ENCODE assay signal across 19 cellular contexts in genomic region chr5:106288977-106289376, GRCh38.
"Had no signal": no experiment of that assay in that cellular context is flagged by ENCODE, and none has a peak within 500 bp of the region (broad histone marks: within the 10 kb centered on the region; RNA-seq: fewer than 3 reads in every experiment).

No MANE protein-coding gene starts in this region.

- ATAC-seq: activated CD8-positive, alpha-beta T cell treated with anti-CD3 and anti-CD28 coated beads for 36 hours; activated T-helper 17 cell treated with anti-CD3 and anti-CD28 coated beads, Interleukin-2, amount 50 U/mL, for 72 hours; body of pancreas; left lung had no signal

- H3K27me3 ChIP-seq: body of pancreas, colonic mucosa, left lung, sigmoid colon, spleen, thyroid gland had no signal

- H3K27me3 Mint-ChIP-seq: activated CD8-positive, alpha-beta T cell treated with anti-CD3 and anti-CD28 coated beads for 36 hours; activated naive CD8-positive, alpha-beta T cell treated with anti-CD3 and anti-CD28 coated beads for 36 hours; activated T-helper 17 cell treated with anti-CD3 and anti-CD28 coated beads, Interleukin-2, amount 50 U/mL, for 72 hours had no signal

- DNase-seq: activated CD4-positive, alpha-beta T cell treated with anti-CD3 and anti-CD28 coated beads for 48 hours; activated CD4-positive, CD25-positive, alpha-beta regulatory T cell; activated CD8-positive, alpha-beta T cell treated with anti-CD3 and anti-CD28 coated beads for 36 hours; activated naive CD4-positive, alpha-beta T cell; activated naive CD8-positive, alpha-beta T cell treated with anti-CD3 and anti-CD28 coated beads for 36 hours; activated T-cell treated with anti-CD3 and anti-CD28 coated beads, Interleukin-2, amount 50 U/mL, for 1 hour; body of pancreas; central memory CD4-positive, alpha-beta T cell; colonic mucosa; left lung; midbrain; occipital lobe; posterior cingulate gyrus; sigmoid colon; spleen; stimulated activated CD8-positive, alpha-beta memory T cell treated with anti-CD3 and anti-CD28 coated beads, Interleukin-4, amount 100 ng/mL, for 48 hours; stimulated activated naive CD4-positive, alpha-beta T cell; thyroid gland had no signal

- H3K4me1 ChIP-seq: body of pancreas, colonic mucosa, left lung, sigmoid colon, spleen, thyroid gland had no signal

- H3K36me3 Mint-ChIP-seq: activated naive CD8-positive, alpha-beta T cell treated with anti-CD3 and anti-CD28 coated beads for 36 hours had no signal

- H3K4me3 ChIP-seq: body of pancreas, colonic mucosa, left lung, sigmoid colon, spleen, thyroid gland had no signal

- H3K4me1 Mint-ChIP-seq: activated naive CD8-positive, alpha-beta T cell treated with anti-CD3 and anti-CD28 coated beads for 36 hours; activated T-helper 17 cell treated with anti-CD3 and anti-CD28 coated beads, Interleukin-2, amount 50 U/mL, for 72 hours had no signal

- H3K36me3 ChIP-seq: colonic mucosa, left lung, sigmoid colon, spleen, thyroid gland had no signal

- H3K4me3 Mint-ChIP-seq: activated CD8-positive, alpha-beta T cell treated with anti-CD3 and anti-CD28 coated beads for 36 hours; activated naive CD8-positive, alpha-beta T cell treated with anti-CD3 and anti-CD28 coated beads for 36 hours; activated T-helper 17 cell treated with anti-CD3 and anti-CD28 coated beads, Interleukin-2, amount 50 U/mL, for 72 hours had no signal

- H3K27ac ChIP-seq: body of pancreas, colonic mucosa, left lung, sigmoid colon, spleen, thyroid gland had no signal

- H3K9me3 ChIP-seq: body of pancreas, colonic mucosa, left lung, sigmoid colon, spleen, thyroid gland had no signal

- H3K27ac Mint-ChIP-seq: activated CD8-positive, alpha-beta T cell treated with anti-CD3 and anti-CD28 coated beads for 36 hours; activated naive CD8-positive, alpha-beta T cell treated with anti-CD3 and anti-CD28 coated beads for 36 hours; activated T-helper 17 cell treated with anti-CD3 and anti-CD28 coated beads, Interleukin-2, amount 50 U/mL, for 72 hours had no signal
